In genomic region chr14:102320671-102321455, GRCh38 we compare ENCODE assay signal across 9 cellular contexts. TPM values are rescaled to one million over a fixed set of nuclear protein-coding genes. Genes with fewer than 3 reads are reported as not detected.
DNase-seq lines count a peak whose midpoint lies in the region; ATAC-seq and TF ChIP-seq lines count a peak whose summit lies in the region.
"Had no signal": no experiment of that assay in that cellular context is flagged by ENCODE, and none has a peak within 500 bp of the region (broad histone marks: within the 10 kb centered on the region; RNA-seq: fewer than 3 reads in every experiment).

No MANE protein-coding gene starts in this region.

- DNase-seq in CD8-positive, alpha-beta T cell: no peak
- no peak for DNase-seq in PC-9
- DNase-seq in endothelial cell (ENCODE audit: low spot score): no peak
- no peak for DNase-seq in ovary
- DNase-seq in prostate gland (ENCODE audit: low spot score): no peak
- no peak for DNase-seq in GM10248 (ENCODE audit: extremely low spot score)
- DNase-seq in midbrain (lab: John Stamatoyannopoulos, UW): no peak
- DNase-seq: NCI-H226 had no signal

- POLR2A ChIA-PET in CD8-positive, alpha-beta T cell (lab: Charles Lee): interaction anchor here (1.0 to 3.7 kb wide), 3 partner anchors 14 to 16 kb away, joined by 3 to 12 read pairs (median 3); partner anchors contain the start of gene MOK
- POLR2A ChIA-PET in PC-9 (lab: Charles Lee; ENCODE audit: unreplicated experiment) (no interaction called here), GM10248 (lab: Yijun Ruan, JAX) (no interaction called here)

- no peaks in the 10 kb centered on the region for H3K27me3 Mint-ChIP-seq in CD8-positive, alpha-beta T cell (ENCODE audit: low read depth)
- H3K27me3 Mint-ChIP-seq in endothelial cell (ENCODE audit: unreplicated experiment): peaks cover 20% of the 10 kb centered on the region

- CTCF ChIA-PET in CD8-positive, alpha-beta T cell (lab: Charles Lee): interaction anchor here (0.6 to 1.9 kb wide), 9 partner anchors 13 to 225 kb away, joined by 3 to 7 read pairs (median 3); partner anchors contain the start of gene MOK
- CTCF ChIA-PET in PC-9 (lab: Charles Lee) (interaction anchor here (0.5 kb wide), 1 partner anchor 274 kb away, joined by 10 read pairs; no protein-coding TSS in a partner anchor), GM10248 (lab: Yijun Ruan, JAX) (interaction anchor here (0.8 to 2.7 kb wide), 5 partner anchors 11 to 203 kb away, joined by 3 to 8 read pairs (median 6); no protein-coding TSS in a partner anchor)

- no peak overlapping the region for H2AFZ ChIP-seq in PC-9

- no peaks in the 10 kb centered on the region for H4K20me1 ChIP-seq in PC-9 (ENCODE audit: insufficient read depth)

- WGBS in ovary, 3 donors: 81 to 87% (median 82%) methylated on average over 17 of the region's 17 CpGs
- WGBS in prostate gland: 88% methylated on average over 17 of the region's 17 CpGs

- H3K27me3 ChIP-seq in CD8-positive, alpha-beta T cell (ENCODE audit: insufficient read depth, low read length): no peaks in the 10 kb centered on the region
- H3K27me3 ChIP-seq in PC-9 (ENCODE audit: insufficient read depth, low read depth): no peaks in the 10 kb centered on the region
- H3K27me3 ChIP-seq in ovary: no peaks in the 10 kb centered on the region
- H3K27me3 ChIP-seq in prostate gland (replicated peaks; ENCODE audit: insufficient read depth): no peaks in the 10 kb centered on the region

- peak overlapping the region; percentile 100 for H3K4me2 ChIP-seq in PC-9

- no peaks in the 10 kb centered on the region for H3K36me3 ChIP-seq in CD8-positive, alpha-beta T cell (ENCODE audit: insufficient read depth, low read length)
- H3K36me3 ChIP-seq in PC-9 (ENCODE audit: low read depth): peaks cover 5% of the 10 kb centered on the region; the same call in 1 of the 2 replicates
- no peaks in the 10 kb centered on the region for H3K36me3 ChIP-seq in ovary
- no peaks in the 10 kb centered on the region for H3K36me3 ChIP-seq in prostate gland

- no peaks in the 10 kb centered on the region for H3K9me3 ChIP-seq in CD8-positive, alpha-beta T cell (ENCODE audit: low read length)
- H3K9me3 ChIP-seq in PC-9 (ENCODE audit: insufficient read depth, low read depth): no peaks in the 10 kb centered on the region
- no peaks in the 10 kb centered on the region for H3K9me3 ChIP-seq in ovary
- no peaks in the 10 kb centered on the region for H3K9me3 ChIP-seq in prostate gland

- intact Hi-C loops in CD8-positive, alpha-beta T cell (cut with DNase I, micrococcal nuclease): loop anchor here in 1 of 2 experiments (2.0 to 5.0 kb wide), 2 partner anchors 272 to 456 kb away; partner anchors contain the start of genes RCOR1 and TRAF3
- intact Hi-C loops in PC-9 (cut with micrococcal nuclease; ENCODE audit: unreplicated experiment): no loop called here
- intact Hi-C loops in ovary (cut with DNase I): no loop called here
- intact Hi-C loops in prostate gland (cut with DNase I): loop anchor here (5.0 kb wide), 2 partner anchors 41 to 191 kb away; partner anchors contain the start of genes CINP and TECPR2

- TF ChIP-seq EP300 in ovary (IDR thresholded peaks at IDR 0.05): no peak

- H3K4me3 Mint-ChIP-seq in CD8-positive, alpha-beta T cell: peak overlapping the region; percentile 83
- peak overlapping the region; percentile 93 for H3K4me3 Mint-ChIP-seq in endothelial cell (ENCODE audit: unreplicated experiment)

- H3K36me3 Mint-ChIP-seq in CD8-positive, alpha-beta T cell: peaks cover 16% of the 10 kb centered on the region
- H3K36me3 Mint-ChIP-seq in endothelial cell (ENCODE audit: low read depth, unreplicated experiment): peaks cover 10% of the 10 kb centered on the region

- TF ChIP-seq POLR2A in ovary (IDR thresholded peaks at IDR 0.05): no peak
- no peak for TF ChIP-seq POLR2A in prostate gland (IDR thresholded peaks at IDR 0.05)

- TSS peak; percentile 33 for BruUV-seq in PC-9 (replicated peaks; lab: Mats Ljungman, UMichigan)

- peak overlapping the region; percentile 71 for H3K4me3 ChIP-seq in CD8-positive, alpha-beta T cell (ENCODE audit: low read depth, low read length)
- H3K4me3 ChIP-seq in PC-9 (peak overlapping the region; percentile 69), ovary (no peak overlapping the region), prostate gland (peak overlapping the region in 1 of 2 donors; percentile 72)

- peaks cover 36% of the 10 kb centered on the region for H3K4me1 ChIP-seq in CD8-positive, alpha-beta T cell (ENCODE audit: insufficient read depth, low read length)
- peaks cover 31% of the 10 kb centered on the region for H3K4me1 ChIP-seq in PC-9 (replicated peaks; ENCODE audit: insufficient read depth)
- H3K4me1 ChIP-seq in ovary (ENCODE audit: insufficient read depth): peaks cover 11% of the 10 kb centered on the region
- peaks cover 4% of the 10 kb centered on the region for H3K4me1 ChIP-seq in prostate gland (replicated peaks)

- H3K4me1 Mint-ChIP-seq in CD8-positive, alpha-beta T cell (ENCODE audit: low read depth): peaks cover 55% of the 10 kb centered on the region
- peaks cover 13% of the 10 kb centered on the region for H3K4me1 Mint-ChIP-seq in endothelial cell (ENCODE audit: unreplicated experiment)

- TF ChIP-seq CTCF in CD8-positive, alpha-beta T cell (IDR thresholded peaks at IDR 0.05): no peak
- no peak for TF ChIP-seq CTCF in PC-9 (conservative IDR thresholded peaks at IDR 0.05)
- TF ChIP-seq CTCF in endothelial cell (IDR thresholded peaks at IDR 0.05; ENCODE audit: unreplicated experiment): no peak
- TF ChIP-seq CTCF in ovary (IDR thresholded peaks at IDR 0.05): no peak
- no peak for TF ChIP-seq CTCF in prostate gland (IDR thresholded peaks at IDR 0.05)
- no peak for TF ChIP-seq CTCF in GM10248 (IDR thresholded peaks at IDR 0.05; ENCODE audit: control extremely low read depth, extremely low read depth, low read depth, missing control alignments)

- H3F3A ChIP-seq in PC-9 (ENCODE audit: insufficient read depth, low read depth): peaks cover 52% of the 10 kb centered on the region

- H3K27ac Mint-ChIP-seq in CD8-positive, alpha-beta T cell: peak overlapping the region; percentile 92
- H3K27ac Mint-ChIP-seq in endothelial cell (ENCODE audit: unreplicated experiment): peak overlapping the region; percentile 90

- H3K79me2 ChIP-seq in PC-9 (ENCODE audit: low read depth): peaks cover 18% of the 10 kb centered on the region

- no peaks in the 10 kb centered on the region for H3K9me3 Mint-ChIP-seq in CD8-positive, alpha-beta T cell
- no peaks in the 10 kb centered on the region for H3K9me3 Mint-ChIP-seq in endothelial cell (ENCODE audit: unreplicated experiment)

- ATAC-seq in CD8-positive, alpha-beta T cell: no peak
- no peak for ATAC-seq in GM21390 (IDR thresholded peaks at IDR 0.05; ENCODE audit: unreplicated experiment)

- no peak overlapping the region for H3K27ac ChIP-seq in CD8-positive, alpha-beta T cell (ENCODE audit: low read depth, low read length)
- H3K27ac ChIP-seq in PC-9 (0 out of 2 replicates have a peak overlapping the region, but pooled peaks have one; percentile 37), ovary (peak overlapping the region; percentile 95 to 98), prostate gland (peak overlapping the region in 1 of 2 donors; percentile 97)

- no peaks in the 10 kb centered on the region for H3K9me2 ChIP-seq in PC-9 (ENCODE audit: insufficient read depth)

RNA-seq across cellular contexts. Expression of gene ZNF839, which starts 1.3 kb away (rescaled TPM):
- total RNA-seq in CD8-positive, alpha-beta T cell: 10 to 100 TPM; 25.9 to 28.1 TPM
- total RNA-seq in PC-9 (2021): 11.8 and 16.3 TPM in 2 replicates
- 18.5 TPM for total RNA-seq in endothelial cell (ENCODE audit: unreplicated experiment)
- total RNA-seq in ovary: 10 to 100 TPM in 6 of 7 donors, 1 to 10 TPM in 1; 9.8 to 14.9 (median 12.6) TPM
- polyA plus RNA-seq in ovary: 10 to 100 TPM in 1 of 2 donors, 1 to 10 TPM in 1; 6.4 to 11.2 TPM
- 10 to 100 TPM; 11.7 to 33.8 TPM for total RNA-seq in prostate gland

RNA-seq across cellular contexts. Expression of gene MOK, which starts 15.9 kb away (rescaled TPM):
- 1 to 10 TPM; 2.7 to 3.6 TPM for total RNA-seq in CD8-positive, alpha-beta T cell
- 72.1 and 74.3 TPM in 2 replicates for total RNA-seq in PC-9 (2021)
- total RNA-seq in endothelial cell (ENCODE audit: unreplicated experiment): 5.8 TPM
- total RNA-seq in ovary: 10 to 100 TPM; 21.8 to 51.1 (median 24.0) TPM
- 10 to 100 TPM; 20.0 to 23.8 TPM for polyA plus RNA-seq in ovary
- 10 to 100 TPM; 17.8 to 95.5 TPM for total RNA-seq in prostate gland

RNA-seq across cellular contexts. Expression of gene CINP, which starts 41.8 kb away (rescaled TPM):
- total RNA-seq in CD8-positive, alpha-beta T cell: 10 to 100 TPM; 15.9 to 19.2 TPM
- total RNA-seq in PC-9 (2021) (54.6 and 65.1 TPM in 2 replicates), endothelial cell (ENCODE audit: unreplicated experiment) (26.1 TPM), ovary (10 to 100 TPM; 14.6 to 36.8 (median 26.6) TPM), prostate gland (10 to 100 TPM; 36.2 to 40.8 TPM)
- 10 to 100 TPM; 28.4 to 59.9 TPM for polyA plus RNA-seq in ovary

RNA-seq across cellular contexts. Expression of gene TECPR2, which starts 41.9 kb away (rescaled TPM):
- 1 to 10 TPM; 3.4 to 5.8 TPM for total RNA-seq in CD8-positive, alpha-beta T cell
- total RNA-seq in PC-9 (2021) (29.7 and 34.7 TPM in 2 replicates), endothelial cell (ENCODE audit: unreplicated experiment) (28.9 TPM), ovary (10 to 100 TPM; 13.6 to 29.3 (median 26.1) TPM), prostate gland (10 to 100 TPM; 12.9 to 45.0 TPM)
- 10 to 100 TPM in 1 of 2 donors, 1 to 10 TPM in 1; 8.6 to 12.7 TPM for polyA plus RNA-seq in ovary
